ENCODE assay signal across 1 cellular context in the genomic region with DNA sequence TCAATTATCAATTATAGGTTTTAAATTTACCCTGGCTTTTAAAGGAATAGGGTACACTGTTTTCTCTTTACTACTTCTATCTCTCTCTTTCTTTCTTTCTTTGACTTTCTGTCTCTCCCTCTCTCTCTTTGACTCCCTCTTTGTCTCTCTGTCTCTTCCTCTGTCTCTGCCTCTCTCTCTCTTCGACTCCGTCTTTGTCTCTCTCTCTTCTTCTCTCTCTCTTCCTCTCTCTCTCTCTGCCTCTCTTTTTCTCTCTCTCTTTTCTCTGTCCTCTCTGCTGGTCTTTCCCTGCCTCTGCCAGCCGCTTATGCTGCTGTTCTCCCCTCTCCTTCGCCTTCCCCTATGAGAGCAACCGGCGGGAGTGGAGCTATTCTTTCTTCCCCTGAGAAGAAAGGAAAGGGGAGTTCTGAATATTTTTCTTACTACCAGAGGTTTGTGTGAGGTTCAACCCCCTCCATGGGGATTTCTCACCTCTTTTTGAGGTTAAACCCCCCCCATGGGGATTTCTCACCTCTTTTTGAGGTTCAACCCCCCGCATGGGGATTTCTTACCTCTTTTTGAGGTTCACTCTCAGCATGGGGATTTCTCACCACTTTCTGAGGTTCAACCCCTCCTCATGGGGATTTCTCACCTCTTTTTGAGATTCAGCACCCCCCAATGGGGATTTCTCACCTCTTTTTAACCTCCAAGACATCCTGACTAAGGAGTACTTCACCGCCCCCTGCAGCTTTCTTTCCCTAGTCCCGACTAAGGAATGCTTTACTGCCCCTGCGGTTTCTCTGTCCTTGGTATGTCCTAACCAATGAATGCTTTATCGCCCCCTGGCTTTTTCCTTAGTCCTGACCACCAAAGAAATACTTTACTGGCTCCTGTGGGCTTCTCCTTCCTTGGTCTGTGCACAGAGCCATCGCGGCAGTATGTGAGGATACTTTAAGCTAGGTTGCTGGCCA.
A peak's percentile ranks its signal among the peaks of the same experiment; 100 is the strongest.
TF ChIP-seq lines count a peak whose summit lies in the region.

No MANE protein-coding gene starts in this region.

TF ChIP-seq in K562, 482 proteins besides CTCF, POLR2A, EP300 and RAD21 (continued from another document):
- TF ChIP-seq, protein P1, sequence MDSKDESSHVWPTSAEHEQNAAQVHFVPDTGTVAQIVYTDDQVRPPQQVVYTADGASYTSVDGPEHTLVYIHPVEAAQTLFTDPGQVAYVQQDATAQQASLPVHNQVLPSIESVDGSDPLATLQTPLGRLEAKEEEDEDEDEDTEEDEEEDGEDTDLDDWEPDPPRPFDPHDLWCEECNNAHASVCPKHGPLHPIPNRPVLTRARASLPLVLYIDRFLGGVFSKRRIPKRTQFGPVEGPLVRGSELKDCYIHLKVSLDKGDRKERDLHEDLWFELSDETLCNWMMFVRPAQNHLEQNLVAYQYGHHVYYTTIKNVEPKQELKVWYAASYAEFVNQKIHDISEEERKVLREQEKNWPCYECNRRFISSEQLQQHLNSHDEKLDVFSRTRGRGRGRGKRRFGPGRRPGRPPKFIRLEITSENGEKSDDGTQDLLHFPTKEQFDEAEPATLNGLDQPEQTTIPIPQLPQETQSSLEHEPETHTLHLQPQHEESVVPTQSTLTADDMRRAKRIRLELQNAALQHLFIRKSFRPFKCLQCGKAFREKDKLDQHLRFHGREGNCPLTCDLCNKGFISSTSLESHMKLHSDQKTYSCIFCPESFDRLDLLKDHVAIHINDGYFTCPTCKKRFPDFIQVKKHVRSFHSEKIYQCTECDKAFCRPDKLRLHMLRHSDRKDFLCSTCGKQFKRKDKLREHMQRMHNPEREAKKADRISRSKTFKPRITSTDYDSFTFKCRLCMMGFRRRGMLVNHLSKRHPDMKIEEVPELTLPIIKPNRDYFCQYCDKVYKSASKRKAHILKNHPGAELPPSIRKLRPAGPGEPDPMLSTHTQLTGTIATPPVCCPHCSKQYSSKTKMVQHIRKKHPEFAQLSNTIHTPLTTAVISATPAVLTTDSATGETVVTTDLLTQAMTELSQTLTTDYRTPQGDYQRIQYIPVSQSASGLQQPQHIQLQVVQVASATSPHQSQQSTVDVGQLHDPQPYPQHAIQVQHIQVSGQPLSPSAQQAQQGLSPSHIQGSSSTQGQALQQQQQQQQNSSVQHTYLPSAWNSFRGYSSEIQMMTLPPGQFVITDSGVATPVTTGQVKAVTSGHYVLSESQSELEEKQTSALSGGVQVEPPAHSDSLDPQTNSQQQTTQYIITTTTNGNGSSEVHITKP (IDR thresholded peaks at IDR 0.05; ENCODE audit: partially characterized antibody) = peak; percentile 96
- TF ChIP-seq, protein P2, sequence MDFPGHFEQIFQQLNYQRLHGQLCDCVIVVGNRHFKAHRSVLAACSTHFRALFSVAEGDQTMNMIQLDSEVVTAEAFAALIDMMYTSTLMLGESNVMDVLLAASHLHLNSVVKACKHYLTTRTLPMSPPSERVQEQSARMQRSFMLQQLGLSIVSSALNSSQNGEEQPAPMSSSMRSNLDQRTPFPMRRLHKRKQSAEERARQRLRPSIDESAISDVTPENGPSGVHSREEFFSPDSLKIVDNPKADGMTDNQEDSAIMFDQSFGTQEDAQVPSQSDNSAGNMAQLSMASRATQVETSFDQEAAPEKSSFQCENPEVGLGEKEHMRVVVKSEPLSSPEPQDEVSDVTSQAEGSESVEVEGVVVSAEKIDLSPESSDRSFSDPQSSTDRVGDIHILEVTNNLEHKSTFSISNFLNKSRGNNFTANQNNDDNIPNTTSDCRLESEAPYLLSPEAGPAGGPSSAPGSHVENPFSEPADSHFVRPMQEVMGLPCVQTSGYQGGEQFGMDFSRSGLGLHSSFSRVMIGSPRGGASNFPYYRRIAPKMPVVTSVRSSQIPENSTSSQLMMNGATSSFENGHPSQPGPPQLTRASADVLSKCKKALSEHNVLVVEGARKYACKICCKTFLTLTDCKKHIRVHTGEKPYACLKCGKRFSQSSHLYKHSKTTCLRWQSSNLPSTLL (IDR thresholded peaks at IDR 0.05) = no peak
TF ChIP-seq in K562: peak in this region for 6.
